In the genomic region with DNA sequence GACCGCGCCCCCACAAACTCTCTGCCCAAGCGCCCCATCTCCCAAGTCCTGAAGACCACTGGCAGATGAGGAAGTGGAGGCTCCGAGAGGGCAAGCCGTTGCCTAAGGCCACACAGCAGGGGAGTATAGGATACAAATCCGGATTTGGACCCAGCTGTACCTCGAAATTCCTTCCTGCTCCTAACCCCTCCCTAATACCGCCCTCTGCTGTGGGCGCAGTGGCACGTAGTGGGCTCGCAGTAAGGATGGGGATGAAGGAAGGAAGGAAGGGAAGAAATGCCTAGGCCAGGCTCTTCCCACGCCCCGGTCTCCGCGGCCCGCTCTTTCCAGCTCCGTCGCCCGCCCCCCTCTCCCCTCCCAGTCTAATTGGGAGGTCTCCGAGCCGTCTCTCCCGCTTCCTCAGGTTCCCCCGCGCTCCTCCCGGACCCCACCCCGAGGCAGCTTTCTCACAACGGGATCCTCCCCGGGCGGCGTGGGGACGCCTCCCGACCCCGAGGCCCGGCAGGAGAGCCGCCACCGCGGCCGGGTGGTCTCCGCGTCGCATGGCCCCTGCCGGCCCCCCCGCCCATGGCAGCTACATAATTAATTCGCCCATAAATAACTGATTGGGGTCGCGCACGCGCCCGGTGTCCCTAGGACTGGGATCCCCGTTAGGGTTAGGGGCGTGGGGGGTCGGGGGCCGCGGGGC, we compare ENCODE assay signal across 8 cellular contexts.
DNase-seq lines count a peak whose midpoint lies in the region; ATAC-seq and TF ChIP-seq lines count a peak whose summit lies in the region.

No MANE protein-coding gene starts in this region.

- H3K27ac Mint-ChIP-seq in mesothelial cell of epicardium = peak overlapping the region; percentile 97

- H3K27me3 Mint-ChIP-seq in mesothelial cell of epicardium (ENCODE audit: low read depth) = no peaks in the 10 kb centered on the region

- H3K4me3 Mint-ChIP-seq in mesothelial cell of epicardium = no peak overlapping the region

- H3K27me3 ChIP-seq in aorta (ENCODE audit: control insufficient read depth in 1 of 2, insufficient read depth in 2 of 2, low read length in 1 of 2) = no peaks in the 10 kb centered on the region

- H3K9me3 Mint-ChIP-seq in mesothelial cell of epicardium = no peaks in the 10 kb centered on the region

- DNase-seq in AG08395 (ENCODE audit: low spot score) = peak; percentile 30
- DNase-seq in LNCaP clone FGC (ENCODE audit: low read depth) = no peak
- DNase-seq in mesothelial cell of epicardium (ENCODE audit: low spot score in 2 of 2, unreplicated experiment in 2 of 2) = no peak
- DNase-seq in aorta = peak; percentile 80 to 83

- H3K4me3 ChIP-seq in LNCaP clone FGC (ENCODE audit: low read depth, low read length) (peak overlapping the region; percentile 42), aorta (ENCODE audit: low read length in 2 of 2) (peak overlapping the region in 1 of 2 donors; percentile 30)

- TF ChIP-seq CTCF in LNCaP clone FGC (IDR thresholded peaks at IDR 0.05; ENCODE audit: control insufficient read depth, extremely low read depth, insufficient read depth) (0 out of 2 replicates have a peak, but pooled peaks have one; percentile 7), mesothelial cell of epicardium (IDR thresholded peaks at IDR 0.05; ENCODE audit: unreplicated experiment) (no peak)

- no peaks in the 10 kb centered on the region for H3K36me3 ChIP-seq in aorta (ENCODE audit: control insufficient read depth in 1 of 2, insufficient read depth in 2 of 2, low read length in 1 of 2)

- H3K4me1 Mint-ChIP-seq in mesothelial cell of epicardium = peaks cover 72% of the 10 kb centered on the region

- no peak for ATAC-seq in aorta (ENCODE audit: low FRiP score)
- ATAC-seq in HG03432 (IDR thresholded peaks at IDR 0.05; ENCODE audit: unreplicated experiment) = no peak
- no peak for ATAC-seq in HG02973 (IDR thresholded peaks at IDR 0.05; ENCODE audit: unreplicated experiment)
- ATAC-seq in GM19035 (IDR thresholded peaks at IDR 0.05; ENCODE audit: unreplicated experiment) = no peak

- no peaks in the 10 kb centered on the region for H3K36me3 Mint-ChIP-seq in mesothelial cell of epicardium

- no peaks in the 10 kb centered on the region for H3K9me3 ChIP-seq in aorta (ENCODE audit: control insufficient read depth, low read length)

- H3K27ac ChIP-seq in cingulate gyrus (ENCODE audit: low read depth, low read length) = peak overlapping the region; percentile 95
- peak overlapping the region; percentile 92 to 99 for H3K27ac ChIP-seq in aorta (ENCODE audit: low read depth in 1 of 2, low read length in 2 of 2)

- 8 to 10% methylated on average over 40 to 54 of the region's 54 CpGs for WGBS in aorta, 2 donors

- H3K4me1 ChIP-seq in aorta (ENCODE audit: control insufficient read depth in 1 of 2, insufficient read depth in 2 of 2, low read length in 2 of 2) = no peaks in the 10 kb centered on the region

- intact Hi-C loops in aorta (cut with DNase I) = loop anchor here (1.0 to 5.0 kb wide), 4 partner anchors 22 to 343 kb away; no protein-coding TSS in a partner anchor

Comparison
In these comparisons a context has a peak if more than half of its experiments do, and no peak if none do; other contexts are left out.
1. DNase-seq: peak in AG08395 (single experiment) and aorta (2 of 2); none in LNCaP clone FGC (single experiment) and mesothelial cell of epicardium (0 of 2).